ENCODE assay signal across 11 cellular contexts in the genomic region with DNA sequence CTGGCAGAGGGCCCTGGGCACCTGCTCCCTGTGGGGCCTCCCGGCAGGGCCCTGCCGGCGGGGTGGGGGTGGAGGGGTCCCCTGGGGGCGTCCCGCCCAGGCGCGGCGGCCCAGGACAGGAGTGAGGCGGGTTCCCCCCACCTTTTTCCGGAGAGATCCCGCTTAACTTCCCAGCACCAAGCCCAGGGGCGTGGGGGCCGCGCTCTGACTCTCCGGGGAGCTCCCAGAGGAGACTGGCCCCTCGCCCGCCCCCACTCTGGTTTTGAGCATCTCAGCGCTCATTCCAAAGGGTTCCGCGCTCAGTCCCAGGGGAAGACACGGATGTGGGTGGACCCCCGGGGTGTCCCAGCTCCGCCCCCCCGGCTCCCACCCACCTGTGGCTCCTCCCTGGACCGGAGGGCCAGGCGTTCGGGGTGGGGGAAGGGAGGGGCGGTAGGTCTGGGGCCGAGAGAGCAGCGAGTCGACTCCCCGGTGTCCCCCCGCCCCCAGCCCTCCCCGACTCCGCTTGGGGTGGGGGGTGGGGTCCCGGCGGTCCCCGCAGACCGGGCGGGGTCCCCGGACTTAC. TPM values are rescaled to one million over a fixed set of nuclear protein-coding genes. Genes with fewer than 3 reads are reported as not detected.
DNase-seq lines count a peak whose midpoint lies in the region; ATAC-seq and TF ChIP-seq lines count a peak whose summit lies in the region.
"Had no signal": no experiment of that assay in that cellular context is flagged by ENCODE, and none has a peak within 500 bp of the region (broad histone marks: within the 10 kb centered on the region; RNA-seq: fewer than 3 reads in every experiment).

No MANE protein-coding gene starts in this region.

- dilution Hi-C loops in IMR-90 (cut with HindIII; ENCODE audit: low sequenced_read_pairs, unreplicated experiment): no loop called here

- CTCF ChIA-PET in BJ (lab: Yijun Ruan, JAX) (no interaction called here), IMR-90 (lab: Yijun Ruan, JAX) (no interaction called here)

- no peak for TF ChIP-seq CTCF in BJ (IDR thresholded peaks at IDR 0.05; ENCODE audit: insufficient read depth, low read depth, low read length)
- no peak for TF ChIP-seq CTCF in IMR-90 (conservative IDR thresholded peaks at IDR 0.05; ENCODE audit: low read depth, low read length)

- intact Hi-C loops in IMR-90 (cut with micrococcal nuclease): no loop called here

- H2AK9ac ChIP-seq in IMR-90 (replicated peaks; ENCODE audit: low read depth, low read length, poor library complexity): no peak overlapping the region

- no peak overlapping the region for H4K91ac ChIP-seq in IMR-90 (ENCODE audit: insufficient read depth, low read depth, low read length)
- H4K91ac ChIP-seq in neuronal stem cell (ENCODE audit: low read depth, low read length, poor library complexity): no peak overlapping the region

- H3K4me1 ChIP-seq in IMR-90 (ENCODE audit: control insufficient read depth, insufficient read depth, low read length) (no peaks in the 10 kb centered on the region), esophagus (ENCODE audit: control insufficient read depth in 2 of 2, insufficient read depth in 2 of 2, low read length in 1 of 2) (peaks cover 0 to 2% of the 10 kb centered on the region in 2 donors), neuronal stem cell (ENCODE audit: control insufficient read depth in 2 of 2, insufficient read depth in 1 of 2, low read depth in 1 of 2, low read length in 2 of 2) (peaks cover 16 to 17% of the 10 kb centered on the region in 2 donors)

- no peaks in the 10 kb centered on the region for H3K9me1 ChIP-seq in IMR-90 (ENCODE audit: insufficient read depth, low read length)

- H2BK120ac ChIP-seq in IMR-90 (ENCODE audit: low read depth, low read length) (no peak overlapping the region), neuronal stem cell (ENCODE audit: low read depth, low read length) (peak overlapping the region; percentile 95)

- WGBS in IMR-90 (ENCODE audit: extremely low coverage in 2 of 2, insufficient read length in 1 of 2), 2 experiments: 8% methylated on average over 5 of the region's 41 CpGs; no CpG with 5 or more reads in 1 of the 2 experiments
- 3 to 4% methylated on average over 26 to 41 of the region's 41 CpGs for WGBS in esophagus, 2 donors
- WGBS in neuronal stem cell (ENCODE audit: extremely low coverage in 2 of 2, insufficient read length in 2 of 2, insufficient replicate concordance in 1 of 2), 2 donors: no CpG with 5 or more reads among the region's 41 CpGs

- no peak overlapping the region for H3K23ac ChIP-seq in IMR-90 (ENCODE audit: low read depth, low read length)
- peak overlapping the region; percentile 91 for H3K23ac ChIP-seq in neuronal stem cell (ENCODE audit: low read depth, low read length, poor library complexity)

- H2BK15ac ChIP-seq in IMR-90 (ENCODE audit: low read depth, low read length) (no peak overlapping the region), neuronal stem cell (ENCODE audit: low read length) (peak overlapping the region; percentile 96)

- peaks cover 6% of the 10 kb centered on the region for H3K4me1 Mint-ChIP-seq in T-helper 17 cell

- no peak for DNase-seq in BJ (ENCODE audit: low read depth)
- DNase-seq in IMR-90: no peak
- DNase-seq in neuronal stem cell (ENCODE audit: low spot score): no peak
- DNase-seq in T-helper 2 cell: no peak
- DNase-seq in T-helper 17 cell: no peak
- DNase-seq in ecto neural progenitor cell (ENCODE audit: low spot score): no peak
- DNase-seq: activated CD4-positive, alpha-beta T cell treated with anti-CD3 and anti-CD28 coated beads for 1 hour; GDM1; MV-4-11 had no signal

- no peak overlapping the region for H3K18ac ChIP-seq in IMR-90 (ENCODE audit: low read depth, low read length)
- H3K18ac ChIP-seq in neuronal stem cell (ENCODE audit: low read length): peak overlapping the region; percentile 99

- no peak for TF ChIP-seq POLR2A in IMR-90 (IDR thresholded peaks at IDR 0.05; ENCODE audit: low read depth, low read length)

- no TSS peak for BruUV-seq in IMR-90 (replicated peaks; lab: Mats Ljungman, UMichigan)

- ATAC-seq in IMR-90 (ENCODE audit: low read depth): no peak
- ATAC-seq in HG03108 (IDR thresholded peaks at IDR 0.05; ENCODE audit: unreplicated experiment): no peak
- ATAC-seq in T-helper 17 cell: no peak

- H3K14ac ChIP-seq in IMR-90 (replicated peaks; ENCODE audit: low read depth, low read length) (no peak overlapping the region), neuronal stem cell (ENCODE audit: low read length) (peak overlapping the region; percentile 84)

- no peak overlapping the region for H3K27ac Mint-ChIP-seq in T-helper 17 cell

- H3K4me2 ChIP-seq in IMR-90 (ENCODE audit: low read depth, low read length) (peak overlapping the region; percentile 54; the same call in 1 of the 2 replicates), neuronal stem cell (ENCODE audit: insufficient read depth, low read length, poor library complexity, severe bottlenecking) (peak overlapping the region; percentile 93)

- H3K36me3 ChIP-seq in BJ (ENCODE audit: control insufficient read depth, insufficient read depth, low read length) (no peaks in the 10 kb centered on the region), IMR-90 (ENCODE audit: control insufficient read depth, insufficient read depth, low read length) (no peaks in the 10 kb centered on the region), esophagus (ENCODE audit: control insufficient read depth in 2 of 2, insufficient read depth in 2 of 2, low read length in 1 of 2) (no peaks in the 10 kb centered on the region), neuronal stem cell (replicated peaks in 1 of 2; ENCODE audit: control insufficient read depth in 2 of 2, insufficient read depth in 2 of 2, low read length in 2 of 2) (no peaks in the 10 kb centered on the region)

- no peak overlapping the region for H3K27ac ChIP-seq in IMR-90 (ENCODE audit: insufficient read depth, low read length)
- H3K27ac ChIP-seq in esophagus (ENCODE audit: low read depth in 2 of 2, low read length in 1 of 2): no peak overlapping the region
- H3K27ac ChIP-seq in neuronal stem cell (replicated peaks; ENCODE audit: low read length): no peak overlapping the region

- peaks cover 14% of the 10 kb centered on the region for H3K27me3 Mint-ChIP-seq in T-helper 17 cell

- peaks cover 2% of the 10 kb centered on the region for H3K36me3 Mint-ChIP-seq in T-helper 17 cell (ENCODE audit: low read depth)

- no peaks in the 10 kb centered on the region; the same call in 1 of the 2 replicates for H4K20me1 ChIP-seq in IMR-90 (ENCODE audit: insufficient read depth, low read length)

- no peak overlapping the region for H3K4me3 Mint-ChIP-seq in T-helper 17 cell

- H3K4ac ChIP-seq in IMR-90 (ENCODE audit: low read depth, low read length) (no peak overlapping the region), neuronal stem cell (ENCODE audit: low read length) (no peak overlapping the region)

- H4K8ac ChIP-seq in IMR-90 (ENCODE audit: low read depth in 2 of 2, low read length in 2 of 2) (no peak overlapping the region), neuronal stem cell (ENCODE audit: low read depth, low read length) (no peak overlapping the region)

- H4K5ac ChIP-seq in IMR-90 (ENCODE audit: low read depth, low read length): no peak overlapping the region

- H2AK5ac ChIP-seq in IMR-90 (ENCODE audit: low read depth, low read length) (no peak overlapping the region), neuronal stem cell (ENCODE audit: low read depth, low read length) (peak overlapping the region; percentile 99)

- H2BK5ac ChIP-seq in IMR-90 (ENCODE audit: low read depth, low read length, poor library complexity, severe bottlenecking): no peak overlapping the region
- peak overlapping the region; percentile 85 for H2BK5ac ChIP-seq in neuronal stem cell (ENCODE audit: low read length)

- POLR2A ChIA-PET in BJ (lab: Charles Lee): interaction anchor here (0.6 kb wide), 1 partner anchor 92 kb away, joined by 19 read pairs; no protein-coding TSS in a partner anchor
- POLR2A ChIA-PET in IMR-90 (lab: Charles Lee; ENCODE audit: unreplicated experiment): no interaction called here

- TF ChIP-seq RAD21 in IMR-90 (IDR thresholded peaks at IDR 0.05; ENCODE audit: low read length): no peak

- no peaks in the 10 kb centered on the region for H3K9me3 ChIP-seq in IMR-90 (ENCODE audit: control insufficient read depth, insufficient read depth, low read length)
- no peaks in the 10 kb centered on the region for H3K9me3 ChIP-seq in esophagus (ENCODE audit: control insufficient read depth in 2 of 2, insufficient read depth in 1 of 2, low read depth in 1 of 2, low read length in 1 of 2)
- peaks cover 4 to 5% of the 10 kb centered on the region in 2 donors for H3K9me3 ChIP-seq in neuronal stem cell (replicated peaks in 1 of 2; ENCODE audit: control insufficient read depth in 2 of 2, insufficient read depth in 1 of 2, low read depth in 1 of 2, low read length in 2 of 2)
- no peaks in the 10 kb centered on the region for H3K9me3 ChIP-seq in T-helper 17 cell (ENCODE audit: control insufficient read depth, low read length, poor library complexity, severe bottlenecking)

- H3K9ac ChIP-seq in IMR-90 (ENCODE audit: low read depth, low read length) (no peak overlapping the region), neuronal stem cell (ENCODE audit: low read depth, low read length, poor library complexity) (peak overlapping the region; percentile 84)

- no peak overlapping the region for H3K56ac ChIP-seq in IMR-90 (ENCODE audit: extremely low read depth, insufficient read depth, low read length)

- in situ Hi-C loops in IMR-90 (cut with MboI; ENCODE audit: low sequenced_read_pairs): no loop called here

- H3K4me3 ChIP-seq in BJ (ENCODE audit: low read depth, low read length) (peak overlapping the region; percentile 30), IMR-90 (ENCODE audit: insufficient read depth, low read depth, low read length) (peak overlapping the region; percentile 30), esophagus (ENCODE audit: low read depth in 1 of 2, low read length in 2 of 2) (peak overlapping the region; percentile 28 to 47), neuronal stem cell (ENCODE audit: low read length in 2 of 2) (peak overlapping the region; percentile 55 to 89)

- H2AFZ ChIP-seq in IMR-90 (replicated peaks; ENCODE audit: low read length, poor library complexity) (peak overlapping the region; percentile 71), neuronal stem cell (ENCODE audit: low read length) (peak overlapping the region; percentile 95)

- H2BK20ac ChIP-seq in IMR-90 (ENCODE audit: low read depth, low read length): no peak overlapping the region

- H3K27me3 ChIP-seq in BJ (ENCODE audit: control insufficient read depth, insufficient read depth, low read length) (peaks cover 7% of the 10 kb centered on the region), IMR-90 (ENCODE audit: control insufficient read depth, insufficient read depth, low read length) (peaks cover 41% of the 10 kb centered on the region), esophagus (ENCODE audit: control insufficient read depth in 1 of 2, insufficient read depth in 2 of 2, low read length in 2 of 2) (peaks cover 0 to 19% of the 10 kb centered on the region in 2 donors), neuronal stem cell (ENCODE audit: control insufficient read depth in 3 of 3, insufficient read depth in 3 of 3, low read depth in 1 of 3, low read length in 3 of 3) (peaks cover 0 to 10% (median 5%) of the 10 kb centered on the region in 3 experiments)

- H3K79me1 ChIP-seq in IMR-90 (ENCODE audit: low read depth in 1 of 2, low read length in 2 of 2) (no peaks in the 10 kb centered on the region), neuronal stem cell (ENCODE audit: low read depth, low read length) (peaks cover 3% of the 10 kb centered on the region)

- no peak overlapping the region for H2BK12ac ChIP-seq in neuronal stem cell (ENCODE audit: low read length)

RNA-seq across cellular contexts. Expression of a gene that starts 0.4 kb away (rescaled TPM):
- polyA plus RNA-seq in BJ (2011; rRNA removed) (0.04 and 0.07 TPM in 2 replicates), IMR-90 (2012; rRNA removed) (0.07 and 0.09 TPM in 2 replicates), esophagus (under 1 TPM; 0.33 to 0.43 TPM)
- 0.05 TPM in 1 of 2 replicates, not detected in the other for polyA minus RNA-seq in BJ (2011; rRNA and poly(A)+ RNA removed)
- total RNA-seq in IMR-90 (2012; rRNA removed) (under 0.01 TPM in 2 replicates), T-helper 17 cell (not detected)
- 0.08 and 0.15 TPM in 2 replicates for polyA plus RNA-seq in IMR-90 (2012; cell fraction: cytosol; rRNA removed)
- 0.31 and 0.67 TPM in 2 replicates for polyA plus RNA-seq in IMR-90 (2012; cell fraction: nucleus; rRNA removed; ENCODE audit: low replicate concordance)
- 13.6 TPM for polyA plus RNA-seq in neuronal stem cell (2013, experiment 1 of 2)
- polyA plus RNA-seq in neuronal stem cell (2013, experiment 2 of 2): 12.7 TPM

RNA-seq across cellular contexts. Expression of a gene that starts 52.3 kb away (rescaled TPM):
- polyA plus RNA-seq in BJ (2011; rRNA removed) (1.3 and 3.4 TPM in 2 replicates), IMR-90 (2012; rRNA removed) (0.68 and 0.72 TPM in 2 replicates), esophagus (1 to 10 TPM; 3.0 to 5.3 TPM)
- polyA minus RNA-seq in BJ (2011; rRNA and poly(A)+ RNA removed): 1.0 and 2.2 TPM in 2 replicates
- total RNA-seq in IMR-90 (2012; rRNA removed) (under 0.01 TPM in 1 of 2 replicates, not detected in the other), T-helper 17 cell (not detected)
- polyA plus RNA-seq in IMR-90 (2012; cell fraction: cytosol; rRNA removed): 0.14 and 0.65 TPM in 2 replicates
- polyA plus RNA-seq in IMR-90 (2012; cell fraction: nucleus; rRNA removed; ENCODE audit: low replicate concordance): 5.9 and 6.9 TPM in 2 replicates
- polyA plus RNA-seq in neuronal stem cell (2013, experiment 1 of 2): 29.6 TPM
- polyA plus RNA-seq in neuronal stem cell (2013, experiment 2 of 2): 28.3 TPM
